Comparison of ENCODE assay signal across 8 cellular contexts in the genomic region with DNA sequence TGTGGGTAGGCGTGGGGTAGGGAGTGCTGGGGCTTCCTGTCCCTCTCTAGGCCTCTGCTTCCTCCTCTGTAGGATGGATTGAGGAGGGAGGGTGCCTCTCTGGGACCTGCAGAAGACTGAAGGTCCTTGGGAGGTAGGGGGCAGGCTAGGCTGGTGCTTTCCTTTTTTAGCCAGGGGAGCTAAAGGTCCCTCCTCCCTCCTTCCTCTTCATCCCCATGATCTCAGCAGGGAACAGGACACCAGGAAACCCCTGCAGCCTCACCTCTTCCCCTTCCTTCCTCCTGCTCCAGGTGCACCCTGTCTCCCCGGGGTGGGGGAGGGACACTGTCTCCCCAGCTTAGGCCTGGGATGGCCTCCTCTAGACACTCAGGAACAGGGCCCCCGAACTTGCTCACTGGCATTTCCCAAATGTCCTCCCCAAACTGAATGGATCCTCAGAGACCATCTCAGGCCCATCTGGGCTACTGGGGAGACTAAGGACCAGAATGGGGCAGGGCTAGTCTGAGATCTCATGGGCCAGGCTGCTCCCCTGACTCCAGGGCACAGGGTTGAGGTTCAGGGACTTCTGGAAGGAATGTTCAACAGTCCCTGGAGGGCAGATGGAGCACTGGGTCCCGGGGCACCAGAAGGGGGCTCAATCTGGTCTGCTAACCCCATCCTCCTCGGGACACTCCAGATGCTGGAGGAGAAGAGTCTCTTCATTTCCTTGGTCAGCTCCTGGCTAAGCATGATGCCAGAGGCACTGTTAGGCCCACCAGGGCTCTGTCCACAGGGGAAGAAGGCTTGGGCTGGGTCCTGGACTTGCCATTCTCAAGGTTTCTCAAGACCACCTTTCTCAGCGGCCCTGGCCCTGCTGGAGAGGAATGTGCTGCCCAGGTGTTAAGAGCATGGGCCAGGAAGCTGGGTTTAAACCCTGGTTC. TPM values are rescaled to one million over a fixed set of nuclear protein-coding genes. Genes with fewer than 3 reads are reported as not detected.
DNase-seq lines count a peak whose midpoint lies in the region; ATAC-seq, FAIRE-seq and TF ChIP-seq lines count a peak whose summit lies in the region.

No MANE protein-coding gene starts in this region.

- H3K4me1 ChIP-seq in PC-9 (replicated peaks; ENCODE audit: insufficient read depth) = peaks cover 7% of the 10 kb centered on the region
- H3K4me1 ChIP-seq in esophagus (ENCODE audit: control insufficient read depth in 2 of 2, insufficient read depth in 2 of 2, low read length in 1 of 2) = peaks cover 0 to 5% of the 10 kb centered on the region in 2 donors
- H3K4me1 ChIP-seq in prostate gland (replicated peaks) = peaks cover 5% of the 10 kb centered on the region

- 55 to 61% methylated on average over 6 of the region's 6 CpGs for WGBS in esophagus, 2 donors
- 73% methylated on average over 6 of the region's 6 CpGs for WGBS in prostate gland

- intact Hi-C loops in PC-9 (cut with micrococcal nuclease; ENCODE audit: unreplicated experiment) = no loop called here
- intact Hi-C loops in prostate gland (cut with DNase I) = no loop called here

- H3K27ac ChIP-seq in PC-9 (no peak overlapping the region), esophagus (ENCODE audit: low read depth in 2 of 2, low read length in 1 of 2) (peak overlapping the region; percentile 35 to 55), prostate gland (peak overlapping the region in 1 of 2 donors; percentile 45)

- TF ChIP-seq CTCF in PC-9 (conservative IDR thresholded peaks at IDR 0.05) = no peak
- no peak for TF ChIP-seq CTCF in prostate gland (IDR thresholded peaks at IDR 0.05)

- H3K27me3 ChIP-seq in PC-9 (ENCODE audit: insufficient read depth, low read depth) (peaks cover 8% of the 10 kb centered on the region; the same call in 1 of the 2 replicates), esophagus (ENCODE audit: control insufficient read depth in 1 of 2, insufficient read depth in 2 of 2, low read length in 2 of 2) (no peaks in the 10 kb centered on the region), prostate gland (replicated peaks; ENCODE audit: insufficient read depth) (no peaks in the 10 kb centered on the region)

- no peaks in the 10 kb centered on the region for H3K36me3 ChIP-seq in PC-9 (ENCODE audit: low read depth)
- no peaks in the 10 kb centered on the region for H3K36me3 ChIP-seq in esophagus (ENCODE audit: control insufficient read depth in 2 of 2, insufficient read depth in 2 of 2, low read length in 1 of 2)
- H3K36me3 ChIP-seq in prostate gland = no peaks in the 10 kb centered on the region

- POLR2A ChIA-PET in PC-9 (lab: Charles Lee; ENCODE audit: unreplicated experiment) = interaction anchor here (0.5 to 1.0 kb wide), 5 partner anchors 25 to 1111 kb away, joined by 3 to 21 read pairs (median 6); partner anchors contain the start of genes KYAT1 and LRRC8A

- peak overlapping the region; percentile 72; the same call in 1 of the 2 replicates for H3K4me3 ChIP-seq in PC-9
- peak overlapping the region; percentile 4 to 47 for H3K4me3 ChIP-seq in esophagus (ENCODE audit: low read depth in 1 of 2, low read length in 2 of 2)
- H3K4me3 ChIP-seq in prostate gland = peak overlapping the region; percentile 32 to 44

- no peak for ATAC-seq in GM18861 (IDR thresholded peaks at IDR 0.05; ENCODE audit: unreplicated experiment)

- peaks cover 14% of the 10 kb centered on the region; the same call in 1 of the 2 replicates for H3F3A ChIP-seq in PC-9 (ENCODE audit: insufficient read depth, low read depth)

- H2AFZ ChIP-seq in PC-9 = no peak overlapping the region

- H3K9me2 ChIP-seq in PC-9 (ENCODE audit: insufficient read depth) = no peaks in the 10 kb centered on the region

- H3K9me3 ChIP-seq in PC-9 (ENCODE audit: insufficient read depth, low read depth) (no peaks in the 10 kb centered on the region), esophagus (ENCODE audit: control insufficient read depth in 2 of 2, insufficient read depth in 1 of 2, low read depth in 1 of 2, low read length in 1 of 2) (no peaks in the 10 kb centered on the region), prostate gland (no peaks in the 10 kb centered on the region)

- TF ChIP-seq POLR2A in prostate gland (IDR thresholded peaks at IDR 0.05) = no peak
- no peak for TF ChIP-seq POLR2A in H54 (IDR thresholded peaks at IDR 0.05; ENCODE audit: low read depth, low read length)

- FAIRE-seq in H54 (lab: Jason Lieb, UNC) (no peak), RCC 7860 (lab: Jason Lieb, UNC) (no peak)

- H3K4me2 ChIP-seq in PC-9 = peak overlapping the region; percentile 93

- CTCF ChIA-PET in PC-9 (lab: Charles Lee) = interaction anchor here (1.5 to 1.9 kb wide), 3 partner anchors 28 to 35 kb away, joined by 6 to 23 read pairs (median 6); partner anchors contain the start of gene TOR2A

- DNase-seq in GF-D8 (lab: John Stamatoyannopoulos, UW) = peak; percentile 45
- no peak for DNase-seq in PC-9
- no peak for DNase-seq in prostate gland (ENCODE audit: low spot score)
- DNase-seq in H54 (ENCODE audit: insufficient read length, low spot score) = no peak
- no peak for DNase-seq in RCC 7860 (ENCODE audit: low spot score)
- DNase-seq in AG20443 (ENCODE audit: low spot score) = no peak

- H3K79me2 ChIP-seq in PC-9 (ENCODE audit: low read depth) = no peaks in the 10 kb centered on the region

- no TSS peak for BruUV-seq in PC-9 (replicated peaks; lab: Mats Ljungman, UMichigan)

- H4K20me1 ChIP-seq in PC-9 (ENCODE audit: insufficient read depth) = no peaks in the 10 kb centered on the region

RNA-seq across cellular contexts. Expression of gene SH2D3C, which starts 8.2 kb away (rescaled TPM):
- total RNA-seq in PC-9 (2021) (0.75 and 0.79 TPM in 2 replicates), prostate gland (10 to 100 TPM in 1 of 2 donors, 1 to 10 TPM in 1; 5.5 to 11.4 TPM)
- polyA plus RNA-seq in esophagus = 1 to 10 TPM; 2.8 to 3.2 TPM

RNA-seq across cellular contexts. Expression of gene CDK9, which starts 15.6 kb away (rescaled TPM):
- total RNA-seq in PC-9 (2021) (92.5 and 93.8 TPM in 2 replicates), prostate gland (100 to 1,000 TPM in 1 of 2 donors, 10 to 100 TPM in 1; 60.3 to 130 TPM)
- polyA plus RNA-seq in esophagus = 10 to 100 TPM; 34.2 to 44.2 TPM

RNA-seq across cellular contexts. Expression of gene FPGS, which starts 32.4 kb away (rescaled TPM):
- total RNA-seq in PC-9 (2021) = 152 and 191 TPM in 2 replicates
- 10 to 100 TPM; 28.7 to 31.5 TPM for polyA plus RNA-seq in esophagus
- 100 to 1,000 TPM; 117 TPM for total RNA-seq in prostate gland

RNA-seq across cellular contexts. Expression of gene TOR2A, which starts 35.2 kb away (rescaled TPM):
- total RNA-seq in PC-9 (2021) (16.4 and 19.7 TPM in 2 replicates), prostate gland (10 to 100 TPM; 20.4 to 24.1 TPM)
- 10 to 100 TPM; 10.0 to 13.2 TPM for polyA plus RNA-seq in esophagus

RNA-seq across cellular contexts. Expression of gene TTC16, which starts 54.4 kb away (rescaled TPM):
- total RNA-seq in PC-9 (2021) (0.26 and 0.40 TPM in 2 replicates), prostate gland (1 to 10 TPM in 1 of 2 donors, not detected in 1; 3.4 TPM)
- polyA plus RNA-seq in esophagus = under 1 TPM; 0.04 to 0.10 TPM
